29 cellular contexts compared by ENCODE assay signal in genomic region chr9:130383979-130384676, GRCh38.
"Had no signal": no experiment of that assay in that cellular context is flagged by ENCODE, and none has a peak within 500 bp of the region (broad histone marks: within the 10 kb centered on the region; RNA-seq: fewer than 3 reads in every experiment).

No MANE protein-coding gene starts in this region.

- H3K27me3 Mint-ChIP-seq: type B pancreatic cell had no signal

- H3K36me3 Mint-ChIP-seq: natural killer cell; stimulated activated memory B cell treated with anti-CD40 and anti-IgM and Interleukin-4, amounts not matched to agents 10 μg/mL and 1 μg/mL and 100 μg/mL, for 72 hours; type B pancreatic cell had no signal

- H3K27me3 ChIP-seq: testis had no signal

- H3K79me2 ChIP-seq: parathyroid adenoma had no signal

- H3K4me1 ChIP-seq: esophagus squamous epithelium, heart right ventricle, left ventricle myocardium inferior, lower lobe of right lung, parathyroid adenoma, testis, tibial artery had no signal

- H3K4me3 ChIP-seq: coronary artery, esophagus squamous epithelium, heart right ventricle, left ventricle myocardium inferior, lower lobe of right lung, testis, tibial artery had no signal

- ATAC-seq: heart right ventricle; left colon; lower lobe of right lung; natural killer cell; sciatic nerve; stimulated activated memory B cell treated with anti-CD40 and anti-IgM and Interleukin-4, amounts not matched to agents 10 μg/mL and 1 μg/mL and 100 μg/mL, for 72 hours; stimulated activated naive CD8-positive, alpha-beta T cell treated with anti-CD3 and anti-CD28 coated beads, Interleukin-15, Interleukin-2, amounts not matched to agents 100 U/mL and 50 U/mL, for 24 hours had no signal

- FAIRE-seq: endometrium, islet of Langerhans, urothelium cell line had no signal

- H3K9me3 ChIP-seq: esophagus squamous epithelium, heart right ventricle, left ventricle myocardium inferior, lower lobe of right lung, testis, tibial artery had no signal

- H3K9ac ChIP-seq: parathyroid adenoma had no signal

- H3K9me3 Mint-ChIP-seq: natural killer cell; neural crest cell; stimulated activated memory B cell treated with anti-CD40 and anti-IgM and Interleukin-4, amounts not matched to agents 10 μg/mL and 1 μg/mL and 100 μg/mL, for 72 hours; type B pancreatic cell had no signal

- H2AFZ ChIP-seq: parathyroid adenoma had no signal

- H3K36me3 ChIP-seq: esophagus squamous epithelium, left ventricle myocardium inferior, lower lobe of right lung, tibial artery had no signal

- H3K4me1 Mint-ChIP-seq: natural killer cell; stimulated activated memory B cell treated with anti-CD40 and anti-IgM and Interleukin-4, amounts not matched to agents 10 μg/mL and 1 μg/mL and 100 μg/mL, for 72 hours had no signal

- H3K27ac ChIP-seq: coronary artery, esophagus squamous epithelium, heart right ventricle, left ventricle myocardium inferior, lower lobe of right lung, parathyroid adenoma, testis, tibial artery had no signal

- H3K27ac Mint-ChIP-seq: natural killer cell; progenitor cell of endocrine pancreas; stimulated activated memory B cell treated with anti-CD40 and anti-IgM and Interleukin-4, amounts not matched to agents 10 μg/mL and 1 μg/mL and 100 μg/mL, for 72 hours; type B pancreatic cell had no signal

- H3K4me3 Mint-ChIP-seq: natural killer cell; neural crest cell; stimulated activated memory B cell treated with anti-CD40 and anti-IgM and Interleukin-4, amounts not matched to agents 10 μg/mL and 1 μg/mL and 100 μg/mL, for 72 hours; type B pancreatic cell had no signal

- DNase-seq: dermis blood vessel endothelial cell; effector memory CD4-positive, alpha-beta T cell; erythroblast; esophagus squamous epithelium; foreskin melanocyte; glutamatergic neuron; heart right ventricle; hippocampal formation; kidney glomerular epithelial cell; left colon; left ventricle myocardium inferior; lower lobe of right lung; natural killer cell; stimulated activated CD4-positive, alpha-beta T cell treated with anti-CD3 and anti-CD28 coated beads, Interleukin-2, amount 100 ng/mL, for 24 hours; stimulated activated CD4-positive, alpha-beta T cell treated with anti-CD3 and anti-CD28 coated beads, Interleukin-4, amount 100 ng/mL, for 4 hours; stimulated activated naive CD8-positive, alpha-beta T cell treated with anti-CD3 and anti-CD28 coated beads, Interleukin-15, Interleukin-2, amounts not matched to agents 100 U/mL and 50 U/mL, for 24 hours; substantia nigra; testis; tibial artery had no signal
